24 cellular contexts compared by ENCODE assay signal in the genomic region with DNA sequence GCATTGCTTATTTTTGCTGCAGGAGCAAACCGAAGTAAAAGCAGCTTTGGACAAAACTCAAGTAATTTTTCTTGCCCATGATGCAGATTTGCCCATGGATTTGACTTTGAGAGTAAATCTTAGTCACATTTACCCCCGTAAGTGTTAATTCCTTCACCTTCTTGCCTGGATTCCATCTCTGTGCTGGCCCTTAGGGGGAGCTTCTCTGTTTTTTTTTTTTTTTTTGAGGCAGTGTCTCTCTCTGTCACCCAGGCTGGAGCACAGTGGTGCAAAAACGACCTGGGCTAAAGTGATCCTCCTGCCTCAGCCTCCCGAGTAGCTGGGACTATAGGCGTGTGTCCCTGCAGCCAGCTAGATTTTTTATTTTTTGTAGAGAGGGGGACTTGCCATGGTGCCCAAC.
A peak's percentile ranks its signal among the peaks of the same experiment; 100 is the strongest.
DNase-seq lines count a peak whose midpoint lies in the region; ATAC-seq, FAIRE-seq and TF ChIP-seq lines count a peak whose summit lies in the region.
"Had no signal": no experiment of that assay in that cellular context is flagged by ENCODE, and none has a peak within 500 bp of the region (broad histone marks: within the 10 kb centered on the region; RNA-seq: fewer than 3 reads in every experiment).

No MANE protein-coding gene starts in this region.

- no TSS peak for BruUV-seq in PC-3 (replicated peaks; lab: Mats Ljungman, UMichigan)

- H3K27ac ChIP-seq in H9 (ENCODE audit: insufficient read length, low read depth, low read length) (no peak overlapping the region), PC-3 (ENCODE audit: low read length) (no peak overlapping the region), H1 (ENCODE audit: low read depth, low read length) (no peak overlapping the region), mesendoderm (ENCODE audit: low read depth, low read length) (no peak overlapping the region)
- H3K27ac ChIP-seq: HL-60 had no signal

- no peak for TF ChIP-seq EP300 in H1 (IDR thresholded peaks at IDR 0.05; ENCODE audit: borderline replicate concordance in 1 of 2, low read depth in 2 of 2, low read length in 2 of 2)

- H2BK15ac ChIP-seq in H9 (ENCODE audit: low read depth, low read length) (no peak overlapping the region), H1 (ENCODE audit: low read length) (no peak overlapping the region), mesendoderm (replicated peaks; ENCODE audit: low read depth) (no peak overlapping the region)

- H3K79me2 ChIP-seq in H9 (ENCODE audit: insufficient read depth, low read length) (no peaks in the 10 kb centered on the region), PC-3 (ENCODE audit: low read length) (no peaks in the 10 kb centered on the region), H1 (ENCODE audit: control insufficient read depth in 1 of 2, insufficient read depth in 2 of 2, low read length in 2 of 2) (no peaks in the 10 kb centered on the region), mesendoderm (ENCODE audit: control insufficient read depth, insufficient read depth, low read length) (no peaks in the 10 kb centered on the region)

- no peaks in the 10 kb centered on the region for H3K9me3 ChIP-seq in H9 (ENCODE audit: control insufficient read depth, low read depth, low read length)
- H3K9me3 ChIP-seq in PC-3 (ENCODE audit: low read length): no peaks in the 10 kb centered on the region
- no peaks in the 10 kb centered on the region for H3K9me3 ChIP-seq in H1 (ENCODE audit: insufficient read depth in 2 of 2, low read depth in 1 of 2, low read length in 1 of 2)
- H3K9me3 ChIP-seq: BE2C, HAP-1 had no signal

- H3K18ac ChIP-seq in H9 (ENCODE audit: insufficient read length, low read depth, low read length) (no peak overlapping the region), H1 (ENCODE audit: extremely low read depth, low read length) (no peak overlapping the region), mesendoderm (ENCODE audit: low read length) (no peak overlapping the region)

- ATAC-seq in PC-3: no peak
- no peak for ATAC-seq in HG03280 (IDR thresholded peaks at IDR 0.05; ENCODE audit: unreplicated experiment)
- ATAC-seq: GM12878 had no signal

- no peak overlapping the region for H3K4me3 ChIP-seq in PC-3 (ENCODE audit: low read length)
- H3K4me3 ChIP-seq in H1 (ENCODE audit: extremely low read depth in 1 of 4, insufficient read depth in 2 of 4, low read depth in 3 of 4, low read length in 4 of 4): no peak overlapping the region
- H3K4me3 ChIP-seq in mesendoderm (ENCODE audit: low read length): no peak overlapping the region
- H3K4me3 ChIP-seq: GM12878, HAP-1 had no signal

- H4K5ac ChIP-seq in H9 (ENCODE audit: insufficient read length, low read depth, low read length) (no peak overlapping the region), H1 (ENCODE audit: insufficient read length, low read depth, low read length) (no peak overlapping the region), mesendoderm (ENCODE audit: low read length) (no peak overlapping the region)

- no peak overlapping the region for H2BK12ac ChIP-seq in H9 (ENCODE audit: insufficient read length, low read depth, low read length)
- no peak overlapping the region for H2BK12ac ChIP-seq in H1 (ENCODE audit: low read depth, low read length)

- H3K4ac ChIP-seq in H9 (ENCODE audit: low read depth, low read length) (no peak overlapping the region), H1 (replicated peaks; ENCODE audit: insufficient read length, low read depth, low read length) (no peak overlapping the region), mesendoderm (ENCODE audit: low read depth, low read length) (no peak overlapping the region)

- no peak overlapping the region for H2BK120ac ChIP-seq in H9 (ENCODE audit: low read depth, low read length, poor library complexity, severe bottlenecking)
- H2BK120ac ChIP-seq in H1 (replicated peaks; ENCODE audit: low read depth, low read length): no peak overlapping the region
- no peak overlapping the region for H2BK120ac ChIP-seq in mesendoderm (ENCODE audit: low read depth, low read length)

- no peak overlapping the region for H3K27ac Mint-ChIP-seq in H9
- H3K27ac Mint-ChIP-seq: CD4-positive, CD25-positive, alpha-beta regulatory T cell; CD8-positive, alpha-beta memory T cell had no signal

- H2BK5ac ChIP-seq in H9 (ENCODE audit: insufficient read length, low read length) (no peak overlapping the region), H1 (ENCODE audit: low read depth, low read length) (no peak overlapping the region), mesendoderm (ENCODE audit: low read length) (no peak overlapping the region)

- H3F3A ChIP-seq in PC-3 (ENCODE audit: low read length, unreplicated experiment): no peaks in the 10 kb centered on the region

- DNase-seq in H9 (no peak), PC-3 (no peak), H1 (ENCODE audit: low read depth in 1 of 2, low spot score in 2 of 2) (no peak), mesendoderm (peak; percentile 14), NCI-H345 (lab: John Stamatoyannopoulos, UW) (no peak), NCI-H524 (lab: John Stamatoyannopoulos, UW) (no peak)
- DNase-seq: ACHN; BE2C; C1 segment of cervical spinal cord; CD4-positive, CD25-positive, alpha-beta regulatory T cell; CD8-positive, alpha-beta memory T cell; COR-L47; DMS 273 treated with DMSO at 0.1 percent for 48 hours; DMS53; DND-41; EL; GOT3; IMR-90; KBM-7 had no signal

- H4K8ac ChIP-seq in H9 (replicated peaks; ENCODE audit: insufficient read length, low read depth, low read length) (no peak overlapping the region), H1 (ENCODE audit: extremely low read depth, insufficient read depth, low read length) (no peak overlapping the region), mesendoderm (ENCODE audit: low read depth, low read length) (no peak overlapping the region)

- H3K4me2 ChIP-seq in H9 (ENCODE audit: insufficient read depth, insufficient read length, low read length): no peak overlapping the region
- no peak overlapping the region for H3K4me2 ChIP-seq in PC-3 (ENCODE audit: low read length)
- H3K4me2 ChIP-seq in H1 (ENCODE audit: insufficient read depth in 1 of 2, low read depth in 2 of 2, low read length in 2 of 2): no peak overlapping the region
- H3K4me2 ChIP-seq in mesendoderm (ENCODE audit: low read length): no peak overlapping the region

- no peaks in the 10 kb centered on the region for H3K9me3 Mint-ChIP-seq in H9
- H3K9me3 Mint-ChIP-seq: CD4-positive, CD25-positive, alpha-beta regulatory T cell; CD8-positive, alpha-beta memory T cell had no signal

- no peak for TF ChIP-seq POLR2A in H1 (IDR thresholded peaks at IDR 0.05; ENCODE audit: control extremely low read depth in 1 of 2, low read depth in 2 of 2, low read length in 2 of 2)

- no peak overlapping the region for H3K9ac ChIP-seq in H9 (ENCODE audit: extremely low read depth, insufficient read length, low read length)
- H3K9ac ChIP-seq in PC-3 (ENCODE audit: low read length): no peak overlapping the region
- H3K9ac ChIP-seq in H1 (replicated peaks in 1 of 4; ENCODE audit: extremely low read depth in 1 of 4, low read depth in 3 of 4, low read length in 3 of 4): no peak overlapping the region
- no peak overlapping the region for H3K9ac ChIP-seq in mesendoderm (ENCODE audit: low read length)

- H3K9me2 ChIP-seq in PC-3 (replicated peaks; ENCODE audit: low read length): no peaks in the 10 kb centered on the region

- TF ChIP-seq RAD21 in H1 (IDR thresholded peaks at IDR 0.05 in 1 of 2, conservative IDR thresholded peaks at IDR 0.05 in 1 of 2; ENCODE audit: low read depth in 2 of 2, low read length in 2 of 2): peak in 1 of 2 experiments; percentile 25; a peak in 2 of 4 replicates

- CTCF ChIA-PET in PC-3 (lab: Charles Lee) (interaction anchor here (0.6 kb wide), 2 partner anchors 36 to 434 kb away, joined by 3 to 5 read pairs; no protein-coding TSS in a partner anchor), H1 (lab: Charles Lee; ENCODE audit: partially characterized antibody) (interaction anchor here (0.6 to 2.4 kb wide), 17 partner anchors 8 to 458 kb away, joined by 3 to 6 read pairs (median 4); no protein-coding TSS in a partner anchor)

- no peaks in the 10 kb centered on the region for H3K79me1 ChIP-seq in H9 (ENCODE audit: insufficient read depth, low read depth, low read length, poor library complexity, severe bottlenecking)
- no peaks in the 10 kb centered on the region for H3K79me1 ChIP-seq in H1 (ENCODE audit: low read depth, low read length)
- H3K79me1 ChIP-seq in mesendoderm (ENCODE audit: low read length): no peaks in the 10 kb centered on the region

- no peak for FAIRE-seq in H1 (lab: Jason Lieb, UNC)
- FAIRE-seq: A204.1, GM12878 had no signal

- H3K23ac ChIP-seq in H9 (ENCODE audit: insufficient read length, low read depth, low read length): no peak overlapping the region
- no peak overlapping the region for H3K23ac ChIP-seq in H1 (ENCODE audit: insufficient read length)
- H3K23ac ChIP-seq in mesendoderm (ENCODE audit: low read length): no peak overlapping the region

- no peaks in the 10 kb centered on the region; a peak in 1 of 7 replicates for H3K36me3 Mint-ChIP-seq in H9 (ENCODE audit: insufficient read depth in 1 of 3, low read depth in 3 of 3)

- H2BK20ac ChIP-seq in H9 (ENCODE audit: low read depth, low read length, poor library complexity, severe bottlenecking) (no peak overlapping the region), H1 (ENCODE audit: low read length) (no peak overlapping the region)

- no peaks in the 10 kb centered on the region for H3K23me2 ChIP-seq in H9 (ENCODE audit: insufficient read length, low read depth, low read length, poor library complexity, severe bottlenecking)
- no peaks in the 10 kb centered on the region for H3K23me2 ChIP-seq in H1 (ENCODE audit: low read depth, low read length)

- intact Hi-C loops in PC-3 (cut with micrococcal nuclease): no loop called here

- H3K14ac ChIP-seq in H9 (ENCODE audit: insufficient read depth, low read length) (no peak overlapping the region), H1 (ENCODE audit: insufficient read length) (no peak overlapping the region)

- no peak overlapping the region for H3T11ph ChIP-seq in H9 (ENCODE audit: low read length)

- H2AK5ac ChIP-seq in H9 (ENCODE audit: insufficient read length, low read length): no peak overlapping the region
- H2AK5ac ChIP-seq in H1 (ENCODE audit: low read depth, low read length): no peak overlapping the region
- H2AK5ac ChIP-seq in mesendoderm (ENCODE audit: low read length): no peak overlapping the region

- no peaks in the 10 kb centered on the region for H3K27me3 Mint-ChIP-seq in H9 (ENCODE audit: low read depth)
- H3K27me3 Mint-ChIP-seq: CD4-positive, CD25-positive, alpha-beta regulatory T cell; CD8-positive, alpha-beta memory T cell had no signal

- peaks cover 3 to 6% of the 10 kb centered on the region in 2 experiments; a peak in 3 of 4 replicates for H3K4me1 Mint-ChIP-seq in H9

- POLR2A ChIA-PET in PC-3 (lab: Charles Lee; ENCODE audit: unreplicated experiment): no interaction called here
- POLR2A ChIA-PET in H1 (lab: Charles Lee; ENCODE audit: partially characterized antibody): no interaction called here

- H3K27me3 ChIP-seq in H9 (ENCODE audit: insufficient read depth, low read length) (no peaks in the 10 kb centered on the region), PC-3 (ENCODE audit: low read length) (no peaks in the 10 kb centered on the region), H1 (replicated peaks in 1 of 4; ENCODE audit: control insufficient read depth in 3 of 4, extremely low read depth in 1 of 4, insufficient read depth in 3 of 4, low read length in 3 of 4) (no peaks in the 10 kb centered on the region), mesendoderm (ENCODE audit: insufficient read depth, low read length, poor library complexity) (no peaks in the 10 kb centered on the region)
- H3K27me3 ChIP-seq: BE2C had no signal

- no peaks in the 10 kb centered on the region for H4K20me1 ChIP-seq in H9 (ENCODE audit: control insufficient read depth, insufficient read depth, insufficient read length)
- 0 out of 2 replicates have a peak, but pooled peaks cover 6% of the 10 kb centered on the region for H4K20me1 ChIP-seq in PC-3 (ENCODE audit: low read length)
- H4K20me1 ChIP-seq in H1 (replicated peaks in 1 of 2; ENCODE audit: control insufficient read depth in 1 of 2, insufficient read depth in 2 of 2, low read length in 2 of 2): no peaks in the 10 kb centered on the region

- peaks cover 8% of the 10 kb centered on the region for H3K36me3 ChIP-seq in PC-3 (ENCODE audit: low read depth, low read length)
- no peaks in the 10 kb centered on the region for H3K36me3 ChIP-seq in H1 (ENCODE audit: control insufficient read depth in 2 of 4, insufficient read depth in 4 of 4, low read length in 3 of 4)
- H3K36me3 ChIP-seq in mesendoderm (ENCODE audit: control insufficient read depth, insufficient read depth, low read length): no peaks in the 10 kb centered on the region
- H3K36me3 ChIP-seq: BE2C, HAP-1 had no signal

- H3K4me3 Mint-ChIP-seq in H9: no peak overlapping the region
- H3K4me3 Mint-ChIP-seq: CD4-positive, CD25-positive, alpha-beta regulatory T cell; CD8-positive, alpha-beta memory T cell had no signal

- H3K56ac ChIP-seq in H9 (ENCODE audit: insufficient read length, low read depth, low read length) (no peak overlapping the region), H1 (replicated peaks; ENCODE audit: insufficient read length, low read depth, low read length) (no peak overlapping the region), mesendoderm (ENCODE audit: low read length) (no peak overlapping the region)

- no peak overlapping the region for H4K91ac ChIP-seq in H9 (ENCODE audit: insufficient read length, low read depth, low read length)
- no peak overlapping the region for H4K91ac ChIP-seq in H1 (replicated peaks; ENCODE audit: insufficient read length, low read length)

- H3K4me1 ChIP-seq in H9 (ENCODE audit: insufficient read depth, low read length) (no peaks in the 10 kb centered on the region), PC-3 (ENCODE audit: insufficient read depth, low read length) (no peaks in the 10 kb centered on the region), H1 (replicated peaks in 1 of 4; ENCODE audit: control insufficient read depth in 3 of 4, insufficient read depth in 4 of 4, low read length in 3 of 4) (no peaks in the 10 kb centered on the region), mesendoderm (ENCODE audit: control insufficient read depth, low read depth, low read length) (no peaks in the 10 kb centered on the region)
- H3K4me1 ChIP-seq: BE2C had no signal

- TF ChIP-seq CTCF in H9 (conservative IDR thresholded peaks at IDR 0.05): peak; percentile 53; the same call in 2 of the 3 replicates
- peak; percentile 15; the same call in 1 of the 2 replicates for TF ChIP-seq CTCF in PC-3 (conservative IDR thresholded peaks at IDR 0.05; ENCODE audit: low read depth, low read length)
- peak in 2 of 3 experiments; percentile 5 to 10; a peak in 1 of 4 replicates for TF ChIP-seq CTCF in H1 (IDR thresholded peaks at IDR 0.05; ENCODE audit: control extremely low read depth in 1 of 3, insufficient read depth in 1 of 3, low read depth in 1 of 3, low read length in 3 of 3)

- no CpG with 5 or more reads among the region's 5 CpGs for WGBS in H9 (ENCODE audit: extremely low coverage, insufficient read length, low lambda C conversion rate)
- 85% methylated on average over 5 of the region's 5 CpGs; no CpG with 5 or more reads in 1 of the 2 experiments for WGBS in H1 (ENCODE audit: extremely low coverage in 1 of 2, insufficient coverage in 1 of 2, insufficient read length in 1 of 2, insufficient replicate concordance in 2 of 2, low coverage in 1 of 2, low lambda C conversion rate in 2 of 2, missing lambda C conversion rate in 1 of 2), 2 experiments
- no CpG with 5 or more reads among the region's 5 CpGs for WGBS in mesendoderm (ENCODE audit: extremely low coverage, insufficient coverage, low lambda C conversion rate)

- H2AFZ ChIP-seq in H9 (ENCODE audit: low read length) (no peak overlapping the region), PC-3 (ENCODE audit: low read length) (no peak overlapping the region), H1 (ENCODE audit: low read length) (no peak overlapping the region)
